In the genomic region with DNA sequence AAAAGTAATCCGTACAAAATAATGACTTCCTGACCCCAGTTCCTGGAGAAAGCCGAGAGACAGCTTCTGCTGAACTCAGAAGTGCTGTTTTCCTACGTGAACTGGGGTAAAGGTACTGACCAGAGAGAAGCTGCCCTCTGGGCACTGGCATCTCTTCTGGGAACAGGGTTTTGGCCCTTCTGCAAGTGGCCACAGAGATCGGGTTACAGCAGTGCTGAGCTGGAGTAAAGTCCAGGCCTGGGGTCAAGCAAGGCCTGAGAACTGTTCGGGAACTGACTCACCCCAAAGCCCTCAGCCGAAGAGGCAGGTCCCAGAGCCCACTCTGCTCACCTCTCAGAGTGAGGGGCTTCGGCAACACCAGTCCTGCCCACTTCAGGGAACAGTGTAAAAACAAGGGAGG, we compare ENCODE assay signal across 1 cellular context.
TF ChIP-seq lines count a peak whose summit lies in the region.

No MANE protein-coding gene starts in this region.

TF ChIP-seq in K562, 482 proteins besides CTCF, POLR2A, EP300 and RAD21 (continued from another document):
- TF ChIP-seq, protein P1, sequence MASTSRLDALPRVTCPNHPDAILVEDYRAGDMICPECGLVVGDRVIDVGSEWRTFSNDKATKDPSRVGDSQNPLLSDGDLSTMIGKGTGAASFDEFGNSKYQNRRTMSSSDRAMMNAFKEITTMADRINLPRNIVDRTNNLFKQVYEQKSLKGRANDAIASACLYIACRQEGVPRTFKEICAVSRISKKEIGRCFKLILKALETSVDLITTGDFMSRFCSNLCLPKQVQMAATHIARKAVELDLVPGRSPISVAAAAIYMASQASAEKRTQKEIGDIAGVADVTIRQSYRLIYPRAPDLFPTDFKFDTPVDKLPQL (IDR thresholded peaks at IDR 0.05; ENCODE audit: extremely low read depth, insufficient read length) = no peak
- TF ChIP-seq ZNF583 (CRISPR knock-in tag; IDR thresholded peaks at IDR 0.05) (no peak), RBM25 (IDR thresholded peaks at IDR 0.05; ENCODE audit: low read depth, low read length, severe bottlenecking) (no peak), ETV1 (tag; conservative IDR thresholded peaks at IDR 0.05; ENCODE audit: low read depth) (no peak), SREBF2 (CRISPR knock-in tag; IDR thresholded peaks at IDR 0.05) (no peak), NFRKB (IDR thresholded peaks at IDR 0.05; ENCODE audit: low read depth) (no peak), POLR2AphosphoS2 (IDR thresholded peaks at IDR 0.05; ENCODE audit: low read length) (no peak), PHF8 (IDR thresholded peaks at IDR 0.05; ENCODE audit: borderline replicate concordance, low read length) (no peak), TBL1XR1 (IDR thresholded peaks at IDR 0.05; ENCODE audit: low read length in 2 of 2) (no peak), TBP (optimal IDR thresholded peaks at IDR 0.05; ENCODE audit: low read depth, low read length) (no peak), ELF4 (CRISPR knock-in tag; IDR thresholded peaks at IDR 0.05) (no peak)
- TF ChIP-seq, protein P2, sequence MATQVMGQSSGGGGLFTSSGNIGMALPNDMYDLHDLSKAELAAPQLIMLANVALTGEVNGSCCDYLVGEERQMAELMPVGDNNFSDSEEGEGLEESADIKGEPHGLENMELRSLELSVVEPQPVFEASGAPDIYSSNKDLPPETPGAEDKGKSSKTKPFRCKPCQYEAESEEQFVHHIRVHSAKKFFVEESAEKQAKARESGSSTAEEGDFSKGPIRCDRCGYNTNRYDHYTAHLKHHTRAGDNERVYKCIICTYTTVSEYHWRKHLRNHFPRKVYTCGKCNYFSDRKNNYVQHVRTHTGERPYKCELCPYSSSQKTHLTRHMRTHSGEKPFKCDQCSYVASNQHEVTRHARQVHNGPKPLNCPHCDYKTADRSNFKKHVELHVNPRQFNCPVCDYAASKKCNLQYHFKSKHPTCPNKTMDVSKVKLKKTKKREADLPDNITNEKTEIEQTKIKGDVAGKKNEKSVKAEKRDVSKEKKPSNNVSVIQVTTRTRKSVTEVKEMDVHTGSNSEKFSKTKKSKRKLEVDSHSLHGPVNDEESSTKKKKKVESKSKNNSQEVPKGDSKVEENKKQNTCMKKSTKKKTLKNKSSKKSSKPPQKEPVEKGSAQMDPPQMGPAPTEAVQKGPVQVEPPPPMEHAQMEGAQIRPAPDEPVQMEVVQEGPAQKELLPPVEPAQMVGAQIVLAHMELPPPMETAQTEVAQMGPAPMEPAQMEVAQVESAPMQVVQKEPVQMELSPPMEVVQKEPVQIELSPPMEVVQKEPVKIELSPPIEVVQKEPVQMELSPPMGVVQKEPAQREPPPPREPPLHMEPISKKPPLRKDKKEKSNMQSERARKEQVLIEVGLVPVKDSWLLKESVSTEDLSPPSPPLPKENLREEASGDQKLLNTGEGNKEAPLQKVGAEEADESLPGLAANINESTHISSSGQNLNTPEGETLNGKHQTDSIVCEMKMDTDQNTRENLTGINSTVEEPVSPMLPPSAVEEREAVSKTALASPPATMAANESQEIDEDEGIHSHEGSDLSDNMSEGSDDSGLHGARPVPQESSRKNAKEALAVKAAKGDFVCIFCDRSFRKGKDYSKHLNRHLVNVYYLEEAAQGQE (CRISPR knock-in tag; IDR thresholded peaks at IDR 0.05; ENCODE audit: low read depth) = no peak
